Comparison of ENCODE assay signal across 8 cellular contexts in the genomic region with DNA sequence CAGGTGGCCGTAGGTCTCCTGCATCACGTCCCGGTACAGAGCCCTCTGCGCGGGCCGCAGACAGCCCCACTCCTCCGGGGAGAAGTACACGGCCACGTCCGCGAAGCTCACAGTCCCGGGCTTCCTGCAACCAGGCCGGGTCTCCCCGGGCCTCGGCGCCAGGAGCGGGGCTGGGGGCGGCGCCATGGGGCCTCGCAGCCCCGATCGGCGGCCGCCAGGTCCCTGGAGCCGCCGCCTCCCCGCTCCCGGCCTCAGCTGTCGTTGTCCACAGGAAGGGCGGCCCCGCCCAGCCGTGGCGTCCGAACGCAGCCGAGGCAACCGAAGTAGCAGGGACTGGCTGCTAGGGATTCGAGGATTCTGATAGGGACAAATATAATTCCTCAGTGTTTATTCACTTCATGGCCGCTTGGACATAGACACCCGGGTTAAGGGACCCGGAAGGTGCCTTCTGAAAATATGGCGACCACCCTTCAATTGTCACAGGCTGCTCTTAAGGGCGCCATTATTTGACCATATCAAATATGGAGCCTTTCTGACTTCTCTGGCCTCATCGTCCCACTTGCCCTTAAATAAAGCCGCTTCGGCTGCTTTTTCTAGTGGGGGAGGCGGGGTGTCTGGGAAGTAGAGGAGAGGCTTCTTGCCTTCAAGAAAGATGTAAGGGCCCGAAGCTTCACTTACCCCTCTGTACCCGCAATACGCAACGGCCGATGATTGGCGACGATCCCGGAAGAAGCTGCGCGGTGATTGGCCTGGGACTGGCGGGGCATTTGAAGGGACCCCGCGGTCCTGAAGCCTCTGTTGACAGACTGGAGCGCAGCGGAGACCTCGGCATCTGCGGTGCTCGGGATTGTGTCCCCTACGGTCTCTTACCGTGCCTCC. TPM values are rescaled to one million over a fixed set of nuclear protein-coding genes. Genes with fewer than 3 reads are reported as not detected.
DNase-seq lines count a peak whose midpoint lies in the region; ATAC-seq, FAIRE-seq and TF ChIP-seq lines count a peak whose summit lies in the region.

A gene (minus strand): TSS at position 271 of the 879 bp plus-strand sequence. CDS start 85 bp downstream, at position 186.

- H3K4me1 Mint-ChIP-seq in T-helper 1 cell treated with Interleukin-12 subunit alpha and Interleukin-12 subunit beta and Interleukin-4 antibody, amounts not matched to agents 30 μg/mL and 1 μg/mL, for 36 hours (ENCODE audit: low read depth), result peaks cover 38% of the 10 kb centered on the region

- H3K4me3 Mint-ChIP-seq in T-helper 1 cell treated with Interleukin-12 subunit alpha and Interleukin-12 subunit beta and Interleukin-4 antibody, amounts not matched to agents 30 μg/mL and 1 μg/mL, for 36 hours, result peak within 1 kb of the TSS; percentile 92

- H3K4me1 ChIP-seq in prostate gland (replicated peaks) (peaks cover 6% of the 10 kb centered on the region), urinary bladder (ENCODE audit: insufficient read depth) (peaks cover 2% of the 10 kb centered on the region)

- H3K27ac Mint-ChIP-seq in T-helper 1 cell treated with Interleukin-12 subunit alpha and Interleukin-12 subunit beta and Interleukin-4 antibody, amounts not matched to agents 30 μg/mL and 1 μg/mL, for 36 hours, result peak within 1 kb of the TSS; percentile 85

- intact Hi-C loops in left ventricle myocardium superior (cut with micrococcal nuclease), result no loop called here
- intact Hi-C loops in prostate gland (cut with DNase I), result loop anchor here (5.0 kb wide), 1 partner anchor 81 kb away; a partner anchor contains a TSS

- peak; percentile 24; the same call in 1 of the 2 replicates for TF ChIP-seq POLR2A in GM12892 (IDR thresholded peaks at IDR 0.05; ENCODE audit: low read depth, low read length)
- TF ChIP-seq POLR2A in prostate gland (IDR thresholded peaks at IDR 0.05), result peak; percentile 57

- peak; percentile 96 for DNase-seq in GM12892 (ENCODE audit: insufficient read length)
- peak; percentile 89 for DNase-seq in NCI-H1694 (lab: John Stamatoyannopoulos, UW)
- DNase-seq in amygdala (lab: John Stamatoyannopoulos, UW), result peak; percentile 64 to 97 (median 92)
- peak; percentile 94 for DNase-seq in left ventricle myocardium superior
- peak; percentile 97 for DNase-seq in prostate gland (ENCODE audit: low spot score)

- TF ChIP-seq CTCF in prostate gland (IDR thresholded peaks at IDR 0.05), result peak in 2 of 4 experiments; percentile 9 to 18

- WGBS in prostate gland, result under 1% methylated on average over 56 of the region's 67 CpGs
- WGBS in urinary bladder, result under 1% methylated on average over 67 of the region's 67 CpGs

- no peaks in the 10 kb centered on the region for H3K27me3 Mint-ChIP-seq in T-helper 1 cell treated with Interleukin-12 subunit alpha and Interleukin-12 subunit beta and Interleukin-4 antibody, amounts not matched to agents 30 μg/mL and 1 μg/mL, for 36 hours (ENCODE audit: low read depth)

- H3K36me3 ChIP-seq in prostate gland (no peaks in the 10 kb centered on the region), urinary bladder (ENCODE audit: insufficient read depth) (no peaks in the 10 kb centered on the region)

- H3K9me3 ChIP-seq in prostate gland, result no peaks in the 10 kb centered on the region

- H3K27me3 ChIP-seq in prostate gland (replicated peaks; ENCODE audit: insufficient read depth), result no peaks in the 10 kb centered on the region

- no peaks in the 10 kb centered on the region for H3K9me3 Mint-ChIP-seq in T-helper 1 cell treated with Interleukin-12 subunit alpha and Interleukin-12 subunit beta and Interleukin-4 antibody, amounts not matched to agents 30 μg/mL and 1 μg/mL, for 36 hours

- FAIRE-seq in GM12892 (lab: Jason Lieb, UNC), result peak; percentile 66

- H3K27ac ChIP-seq in prostate gland, result peak within 1 kb of the TSS; percentile 97 to 98
- peak within 1 kb of the TSS; percentile 97 for H3K27ac ChIP-seq in urinary bladder (ENCODE audit: low read depth)

- peaks cover 2% of the 10 kb centered on the region for H3K36me3 Mint-ChIP-seq in T-helper 1 cell treated with Interleukin-12 subunit alpha and Interleukin-12 subunit beta and Interleukin-4 antibody, amounts not matched to agents 30 μg/mL and 1 μg/mL, for 36 hours (ENCODE audit: low read depth)

- peak within 1 kb of the TSS; percentile 65 to 77 for H3K4me3 ChIP-seq in prostate gland
- H3K4me3 ChIP-seq in urinary bladder (ENCODE audit: low read depth, low read length), result peak within 1 kb of the TSS; percentile 71

- ATAC-seq in HG02852 (IDR thresholded peaks at IDR 0.05; ENCODE audit: unreplicated experiment), result peak; percentile 76
- peak; percentile 90 for ATAC-seq in left ventricle myocardium superior

RNA-seq across cellular contexts. Expression of the gene that starts here (rescaled TPM):
- polyA plus RNA-seq in GM12892 (2012; ENCODE audit: missing spikeins), result 4.9 TPM
- total RNA-seq in left ventricle myocardium superior, result 10.0 TPM
- 10 to 100 TPM; 20.4 to 21.5 TPM for total RNA-seq in prostate gland
- total RNA-seq in urinary bladder, result 10.0 TPM
- 15.6 TPM for polyA plus RNA-seq in urinary bladder

Comparison
In these comparisons a context has a peak if more than half of its experiments do, and no peak if none do; other contexts are left out.
1. Peak in every context shown above with its lines: DNase-seq, ATAC-seq, H3K4me3 ChIP-seq and H3K27ac ChIP-seq.